10 cellular contexts compared by ENCODE assay signal in the genomic region with DNA sequence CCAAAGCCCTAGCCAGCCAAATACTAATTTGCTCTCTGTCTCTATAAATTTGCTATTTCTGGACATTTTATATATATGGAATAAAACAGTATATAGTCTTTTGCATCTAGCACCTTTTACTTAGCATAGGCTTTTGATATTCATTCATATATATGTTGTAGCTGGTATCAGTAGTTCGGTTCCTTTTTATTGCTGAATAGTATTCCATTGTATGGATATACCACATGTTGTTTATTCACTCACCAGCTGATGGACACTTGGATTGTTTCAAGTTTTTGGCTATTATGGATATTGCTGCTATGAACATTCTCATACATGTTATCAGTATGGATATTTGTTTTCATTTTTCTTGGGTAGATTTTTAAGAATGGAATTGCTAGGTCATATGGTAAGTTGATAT.
"Had no signal": no experiment of that assay in that cellular context is flagged by ENCODE, and none has a peak within 500 bp of the region (broad histone marks: within the 10 kb centered on the region; RNA-seq: fewer than 3 reads in every experiment).

No MANE protein-coding gene starts in this region.

- H3K27ac Mint-ChIP-seq: H9, HFFc6, IgD-negative memory B cell had no signal

- H3K4me3 Mint-ChIP-seq: H9, HFFc6, IgD-negative memory B cell had no signal

- FAIRE-seq: H54, HepG2 had no signal

- H2AFZ ChIP-seq: GM23248 had no signal

- H3K27me3 Mint-ChIP-seq: IgD-negative memory B cell had no signal

- H3K9ac ChIP-seq: GM23248 had no signal

- H3K27ac ChIP-seq: GM23248, HL-60 had no signal

- DNase-seq: GM23248, GOT3, H9, HCEC 1CT, HFFc6, KG1 had no signal

- H3K9me3 Mint-ChIP-seq: HFFc6 had no signal

- H3K4me1 Mint-ChIP-seq: H9 had no signal

- ATAC-seq: HepG2 had no signal

- H3K4me3 ChIP-seq: GM23248 had no signal
